22 cellular contexts compared by ENCODE assay signal in the genomic region with DNA sequence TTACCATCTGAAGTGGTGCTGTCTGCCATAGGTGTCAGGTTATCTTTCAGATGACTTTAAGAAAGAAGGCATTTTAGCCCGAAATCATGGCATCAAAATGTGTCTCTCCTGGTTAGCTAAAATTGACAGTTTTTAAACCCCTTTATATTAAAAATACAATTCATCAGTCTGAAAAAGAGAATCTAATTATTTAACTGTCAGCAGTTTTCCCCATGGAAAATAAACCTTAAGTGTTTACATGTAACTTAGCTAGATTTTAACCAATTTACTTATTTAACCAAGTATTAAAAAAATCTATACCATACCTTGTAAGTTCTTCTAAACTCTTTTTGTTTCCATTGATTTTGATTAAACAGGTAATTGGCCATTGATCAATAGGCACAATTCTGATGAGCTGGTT.
DNase-seq lines count a peak whose midpoint lies in the region; ATAC-seq, FAIRE-seq and TF ChIP-seq lines count a peak whose summit lies in the region.
"Had no signal": no experiment of that assay in that cellular context is flagged by ENCODE, and none has a peak within 500 bp of the region (broad histone marks: within the 10 kb centered on the region; RNA-seq: fewer than 3 reads in every experiment).

No MANE protein-coding gene starts in this region.

- peaks cover 38% of the 10 kb centered on the region for H3K4me1 Mint-ChIP-seq in glutamatergic neuron (ENCODE audit: low read depth, unreplicated experiment)
- H3K4me1 Mint-ChIP-seq: CD14-positive monocyte; CD4-positive, alpha-beta memory T cell; CD4-positive, CD25-positive, alpha-beta regulatory T cell; CD8-positive, alpha-beta memory T cell had no signal

- H4K20me1 ChIP-seq in K562 (replicated peaks; ENCODE audit: control insufficient read depth, insufficient read depth, low read length) (no peaks in the 10 kb centered on the region), osteoblast (ENCODE audit: insufficient read depth, low read length) (no peaks in the 10 kb centered on the region)
- H4K20me1 ChIP-seq: BLaER1 had no signal

- H3K4me1 ChIP-seq in A549 (no peaks in the 10 kb centered on the region), K562 (replicated peaks in 1 of 2; ENCODE audit: control insufficient read depth in 2 of 2, insufficient read depth in 2 of 2, low read length in 2 of 2) (no peaks in the 10 kb centered on the region), osteoblast (ENCODE audit: insufficient read depth, low read length) (no peaks in the 10 kb centered on the region)
- H3K4me1 ChIP-seq: BLaER1 had no signal

- H3K36me3 Mint-ChIP-seq in glutamatergic neuron (ENCODE audit: unreplicated experiment): no peaks in the 10 kb centered on the region
- H3K36me3 Mint-ChIP-seq: CD14-positive monocyte; CD4-positive, alpha-beta memory T cell; CD4-positive, CD25-positive, alpha-beta regulatory T cell; CD8-positive, alpha-beta memory T cell had no signal

- peak overlapping the region; percentile 82 for H3K27ac Mint-ChIP-seq in glutamatergic neuron (ENCODE audit: unreplicated experiment)
- H3K27ac Mint-ChIP-seq: CD14-positive monocyte; CD4-positive, alpha-beta memory T cell; CD4-positive, CD25-positive, alpha-beta regulatory T cell; CD8-positive, alpha-beta memory T cell had no signal

- no peaks in the 10 kb centered on the region for H3K9me1 ChIP-seq in K562 (ENCODE audit: control insufficient read depth, insufficient read depth, low read length)

- no peak for TF ChIP-seq POLR2A in A549 (IDR thresholded peaks at IDR 0.05; ENCODE audit: low read length)
- no peak for TF ChIP-seq POLR2A in K562 (conservative IDR thresholded peaks at IDR 0.05)

- TF ChIP-seq RAD21 in A549 (conservative IDR thresholded peaks at IDR 0.05 in 1 of 2, IDR thresholded peaks at IDR 0.05 in 1 of 2): no peak
- TF ChIP-seq RAD21 in K562 (CRISPR knock-in tag; conservative IDR thresholded peaks at IDR 0.05 in 1 of 2, IDR thresholded peaks at IDR 0.05 in 1 of 2): no peak

- DNase-seq in A549 (ENCODE audit: low read depth in 1 of 2, low spot score in 1 of 2): no peak
- no peak for DNase-seq in K562 (ENCODE audit: extremely low read depth in 1 of 4, low spot score in 3 of 4)
- DNase-seq in glutamatergic neuron: no peak
- DNase-seq in osteoblast (ENCODE audit: insufficient read length, low spot score, missing footprints): peak; percentile 26
- no peak for DNase-seq in D721Med (ENCODE audit: insufficient read length, low spot score)
- DNase-seq: ACHN; BE2C; C1 segment of cervical spinal cord; CD4-positive, alpha-beta memory T cell; CD4-positive, CD25-positive, alpha-beta regulatory T cell; CD8-positive, alpha-beta memory T cell; COR-L47; DMS79 treated with DMSO at 0.1 percent for 48 hours; GF-D8 had no signal

- H3K27ac ChIP-seq in A549 (no peak overlapping the region), K562 (ENCODE audit: extremely low read depth, low read depth, low read length) (no peak overlapping the region), osteoblast (ENCODE audit: low read depth, low read length) (no peak overlapping the region)
- H3K27ac ChIP-seq: 22Rv1, BLaER1 had no signal

- peaks cover 3% of the 10 kb centered on the region for H3K27me3 Mint-ChIP-seq in glutamatergic neuron (ENCODE audit: unreplicated experiment)
- H3K27me3 Mint-ChIP-seq: CD4-positive, CD25-positive, alpha-beta regulatory T cell had no signal

- peak overlapping the region; percentile 72 for H3K4me3 Mint-ChIP-seq in glutamatergic neuron (ENCODE audit: unreplicated experiment)
- H3K4me3 Mint-ChIP-seq: CD14-positive monocyte; CD4-positive, alpha-beta memory T cell; CD4-positive, CD25-positive, alpha-beta regulatory T cell; CD8-positive, alpha-beta memory T cell had no signal

- intact Hi-C loops in K562 (cut with micrococcal nuclease): no loop called here

- in situ Hi-C loops in K562 (cut with MboI): no loop called here

- no peaks in the 10 kb centered on the region for H3K9me3 ChIP-seq in A549
- H3K9me3 ChIP-seq in K562 (replicated peaks; ENCODE audit: control insufficient read depth, insufficient read depth, low read depth, low read length): no peaks in the 10 kb centered on the region
- no peaks in the 10 kb centered on the region for H3K9me3 ChIP-seq in osteoblast (ENCODE audit: low read depth, low read length)
- H3K9me3 ChIP-seq: BE2C, BLaER1 had no signal

- H2AFZ ChIP-seq in K562 (ENCODE audit: low read depth, low read length) (no peak overlapping the region), osteoblast (ENCODE audit: low read length) (no peak overlapping the region)

- peaks cover 7% of the 10 kb centered on the region for H3K9me3 Mint-ChIP-seq in glutamatergic neuron (ENCODE audit: unreplicated experiment)
- H3K9me3 Mint-ChIP-seq: CD4-positive, alpha-beta memory T cell had no signal

- no peak for FAIRE-seq in A549 (lab: Jason Lieb, UNC)
- no peak for FAIRE-seq in K562 (lab: Jason Lieb, UNC)
- no peak for FAIRE-seq in D721Med (lab: Jason Lieb, UNC)
- FAIRE-seq: G401.6, GM12891, GM19239 had no signal

- H3K36me3 ChIP-seq in K562 (ENCODE audit: control insufficient read depth, insufficient read depth, low read length) (no peaks in the 10 kb centered on the region), osteoblast (ENCODE audit: insufficient read depth, low read length) (no peaks in the 10 kb centered on the region)
- H3K36me3 ChIP-seq: BE2C, BLaER1 had no signal

- TF ChIP-seq CTCF in A549 (IDR thresholded peaks at IDR 0.05) (no peak), K562 (IDR thresholded peaks at IDR 0.05 in 2 of 3, conservative IDR thresholded peaks at IDR 0.05 in 1 of 3; ENCODE audit: insufficient read depth in 2 of 3, low read depth in 1 of 3, low read length in 3 of 3) (no peak), glutamatergic neuron (IDR thresholded peaks at IDR 0.05; ENCODE audit: partially characterized antibody, unreplicated experiment) (no peak), osteoblast (IDR thresholded peaks at IDR 0.05; ENCODE audit: extremely low read depth, low read depth, low read length) (no peak), D721Med (IDR thresholded peaks at IDR 0.05; ENCODE audit: insufficient read depth, missing control alignments) (no peak)

- CTCF ChIA-PET in A549 (lab: Yijun Ruan, JAX): no interaction called here
- CTCF ChIA-PET in K562 (lab: Yijun Ruan, JAX; ENCODE audit: low intra/inter-chr PET ratio): no interaction called here

- POLR2A ChIA-PET in A549 (lab: Yijun Ruan, JAX) (no interaction called here), K562 (lab: Yijun Ruan, JAX) (no interaction called here)

- WGBS in A549 (ENCODE audit: missing lambda C conversion rate): 0% methylated on average over 1 of the region's 1 CpG
- 0% methylated on average over 1 of the region's 1 CpG for WGBS in K562 (ENCODE audit: insufficient coverage, low coverage, missing lambda C conversion rate)

- H3K79me2 ChIP-seq in K562 (ENCODE audit: control insufficient read depth, insufficient read depth, low read length) (no peaks in the 10 kb centered on the region), osteoblast (ENCODE audit: insufficient read depth, low read length) (no peaks in the 10 kb centered on the region)

- TF ChIP-seq EP300 in A549 (IDR thresholded peaks at IDR 0.05) (no peak), K562 (IDR thresholded peaks at IDR 0.05; ENCODE audit: low read length) (no peak)

- H3K9ac ChIP-seq in K562 (ENCODE audit: insufficient read depth in 1 of 2, low read depth in 2 of 2, low read length in 2 of 2): no peak overlapping the region
- H3K9ac ChIP-seq: BLaER1 had no signal

- H3K27me3 ChIP-seq in K562 (ENCODE audit: control insufficient read depth in 2 of 2, insufficient read depth in 2 of 2, low read length in 2 of 2) (no peaks in the 10 kb centered on the region), osteoblast (ENCODE audit: insufficient read depth, low read length) (no peaks in the 10 kb centered on the region)
- H3K27me3 ChIP-seq: BE2C, BLaER1 had no signal

- H3K4me2 ChIP-seq in A549: no peak overlapping the region
- H3K4me2 ChIP-seq in K562 (ENCODE audit: insufficient read depth, low read length): no peak overlapping the region
- no peak overlapping the region for H3K4me2 ChIP-seq in osteoblast (ENCODE audit: insufficient read depth, low read length)
- H3K4me2 ChIP-seq: BLaER1 had no signal

- no TSS peak for BruUV-seq in K562 (replicated peaks; lab: Mats Ljungman, UMichigan)

- H3K4me3 ChIP-seq in A549 (no peak overlapping the region), K562 (no peak overlapping the region), osteoblast (ENCODE audit: insufficient read depth, low read length) (no peak overlapping the region)
- H3K4me3 ChIP-seq: BLaER1 had no signal

- ATAC-seq in A549: no peak
- ATAC-seq in K562: no peak
- no peak for ATAC-seq in HG03108 (IDR thresholded peaks at IDR 0.05; ENCODE audit: unreplicated experiment)
- no peak for ATAC-seq in HG03442 (IDR thresholded peaks at IDR 0.05; ENCODE audit: unreplicated experiment)

TF ChIP-seq in A549, 52 proteins besides CTCF, POLR2A, EP300 and RAD21:
- TF ChIP-seq FOSL2 (IDR thresholded peaks at IDR 0.05) (no peak), FOSL2 (CRISPR knock-in tag; IDR thresholded peaks at IDR 0.05) (no peak), MAFK (IDR thresholded peaks at IDR 0.05; ENCODE audit: partially characterized antibody) (peak; percentile 34)

TF ChIP-seq in K562, 482 proteins besides CTCF, POLR2A, EP300 and RAD21 (continues in another document):
- TF ChIP-seq, protein P1, sequence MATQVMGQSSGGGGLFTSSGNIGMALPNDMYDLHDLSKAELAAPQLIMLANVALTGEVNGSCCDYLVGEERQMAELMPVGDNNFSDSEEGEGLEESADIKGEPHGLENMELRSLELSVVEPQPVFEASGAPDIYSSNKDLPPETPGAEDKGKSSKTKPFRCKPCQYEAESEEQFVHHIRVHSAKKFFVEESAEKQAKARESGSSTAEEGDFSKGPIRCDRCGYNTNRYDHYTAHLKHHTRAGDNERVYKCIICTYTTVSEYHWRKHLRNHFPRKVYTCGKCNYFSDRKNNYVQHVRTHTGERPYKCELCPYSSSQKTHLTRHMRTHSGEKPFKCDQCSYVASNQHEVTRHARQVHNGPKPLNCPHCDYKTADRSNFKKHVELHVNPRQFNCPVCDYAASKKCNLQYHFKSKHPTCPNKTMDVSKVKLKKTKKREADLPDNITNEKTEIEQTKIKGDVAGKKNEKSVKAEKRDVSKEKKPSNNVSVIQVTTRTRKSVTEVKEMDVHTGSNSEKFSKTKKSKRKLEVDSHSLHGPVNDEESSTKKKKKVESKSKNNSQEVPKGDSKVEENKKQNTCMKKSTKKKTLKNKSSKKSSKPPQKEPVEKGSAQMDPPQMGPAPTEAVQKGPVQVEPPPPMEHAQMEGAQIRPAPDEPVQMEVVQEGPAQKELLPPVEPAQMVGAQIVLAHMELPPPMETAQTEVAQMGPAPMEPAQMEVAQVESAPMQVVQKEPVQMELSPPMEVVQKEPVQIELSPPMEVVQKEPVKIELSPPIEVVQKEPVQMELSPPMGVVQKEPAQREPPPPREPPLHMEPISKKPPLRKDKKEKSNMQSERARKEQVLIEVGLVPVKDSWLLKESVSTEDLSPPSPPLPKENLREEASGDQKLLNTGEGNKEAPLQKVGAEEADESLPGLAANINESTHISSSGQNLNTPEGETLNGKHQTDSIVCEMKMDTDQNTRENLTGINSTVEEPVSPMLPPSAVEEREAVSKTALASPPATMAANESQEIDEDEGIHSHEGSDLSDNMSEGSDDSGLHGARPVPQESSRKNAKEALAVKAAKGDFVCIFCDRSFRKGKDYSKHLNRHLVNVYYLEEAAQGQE (CRISPR knock-in tag; IDR thresholded peaks at IDR 0.05; ENCODE audit: low read depth): no peak
- peak; percentile 52; the same call in 1 of the 2 replicates for TF ChIP-seq ZNF316 (IDR thresholded peaks at IDR 0.05)

Comparison
In these comparisons a context has a peak if more than half of its experiments do, and no peak if none do; other contexts are left out.
1. Of the 35 proteins assayed by ChIP-seq in both K562 and A549: peak only in K562: none; only in A549: MAFK; in both: none; in neither: 34.